ENCODE assay signal across 8 cellular contexts in genomic region chr10:3781458-3782098, GRCh38. TPM values are rescaled to one million over a fixed set of nuclear protein-coding genes. Genes with fewer than 3 reads are reported as not detected.
DNase-seq lines count a peak whose midpoint lies in the region; ATAC-seq and TF ChIP-seq lines count a peak whose summit lies in the region.

No MANE protein-coding gene starts in this region.

- H3K36me3 Mint-ChIP-seq in brain, result peaks cover 69% of the 10 kb centered on the region

- H3K27ac ChIP-seq in RWPE1 (peak overlapping the region; percentile 99), left lung (peak overlapping the region; percentile 100), temporal lobe (ENCODE audit: low read depth, low read length) (peak overlapping the region; percentile 93)

- intact Hi-C loops in left lung (cut with DNase I), result loop anchor here in 1 of 2 donors (5.0 kb wide), 1 partner anchor 71 kb away; no protein-coding TSS in a partner anchor

- H3K9me3 Mint-ChIP-seq in brain, result peaks cover 0 to 6% (median 0%) of the 10 kb centered on the region in 5 experiments

- H3K27me3 ChIP-seq in left lung, result no peaks in the 10 kb centered on the region

- TF ChIP-seq CTCF in GM12865 (IDR thresholded peaks at IDR 0.05; ENCODE audit: insufficient read depth, low read depth, low read length, missing control alignments) (peak; percentile 76), RWPE1 (conservative IDR thresholded peaks at IDR 0.05; ENCODE audit: low read depth) (peak; percentile 77), brain (conservative IDR thresholded peaks at IDR 0.05) (no peak), left lung (IDR thresholded peaks at IDR 0.05) (peak; percentile 39 to 43)

- H3K4me1 ChIP-seq in left lung, result peaks cover 54 to 61% of the 10 kb centered on the region in 2 donors

- peak overlapping the region; percentile 81 for H3K4me3 ChIP-seq in GM12865 (ENCODE audit: low read depth, low read length)
- peak overlapping the region; percentile 66 to 97 for H3K4me3 ChIP-seq in left lung

- peak overlapping the region; percentile 96 to 98 (median 96) for H3K4me3 Mint-ChIP-seq in brain

- peak overlapping the region; percentile 98 to 100 (median 99) for H3K27ac Mint-ChIP-seq in brain

- CTCF ChIA-PET in RWPE1 (lab: Yijun Ruan, JAX), result interaction anchor here (0.6 to 1.3 kb wide), 4 partner anchors 93 to 985 kb away, joined by 3 to 4 read pairs (median 3); no protein-coding TSS in a partner anchor

- peak; percentile 70 for DNase-seq in GM12865 (ENCODE audit: low read depth)
- DNase-seq in RWPE1 (ENCODE audit: low spot score), result no peak
- DNase-seq in left lung, result peak; percentile 59 to 90
- no peak for DNase-seq in NCI-H345 (lab: John Stamatoyannopoulos, UW)

- ATAC-seq in left lung, result no peak
- ATAC-seq in HG03439 (IDR thresholded peaks at IDR 0.05; ENCODE audit: unreplicated experiment), result no peak
- ATAC-seq in HG02973 (IDR thresholded peaks at IDR 0.05; ENCODE audit: unreplicated experiment), result no peak

- no peaks in the 10 kb centered on the region for H3K9me3 ChIP-seq in left lung

- H3K36me3 ChIP-seq in left lung, result peaks cover 10 to 62% of the 10 kb centered on the region in 2 donors

- H3K4me1 Mint-ChIP-seq in brain, result peaks cover 68% of the 10 kb centered on the region

- POLR2A ChIA-PET in RWPE1 (lab: Yijun Ruan, JAX; ENCODE audit: low non-redundant PET), result interaction anchor here (0.6 to 1.1 kb wide), 2 partner anchors 28 to 91 kb away, joined by 3 to 5 read pairs; no protein-coding TSS in a partner anchor

- H3K27me3 Mint-ChIP-seq in brain, result peaks cover 20% of the 10 kb centered on the region

RNA-seq across cellular contexts. Expression of gene KLF6, which starts 3.4 kb away (rescaled TPM):
- 34.8 TPM for polyA plus RNA-seq in brain (ENCODE audit: insufficient read depth, low read depth, low replicate concordance)
- total RNA-seq in left lung (100 to 1,000 TPM; 158 to 217 TPM), temporal lobe (79.4 TPM)

Comparison
In these comparisons a context has a peak if more than half of its experiments do, and no peak if none do; other contexts are left out.
1. DNase-seq: peak in GM12865 (single experiment) and left lung (2 of 2); none in RWPE1 (single experiment) and NCI-H345 (single experiment).
2. CTCF ChIP-seq: peak in GM12865 (single experiment), RWPE1 (single experiment) and left lung (2 of 2); none in brain (0 of 2).
3. Peak in every context shown above with its lines, with median percentiles within 50 percentile points of each other: H3K27ac ChIP-seq.